In genomic region chr19:55625004-55625326, GRCh38 we compare ENCODE assay signal across 1 cellular context.
TF ChIP-seq lines count a peak whose summit lies in the region.

No MANE protein-coding gene starts in this region.

TF ChIP-seq in WTC11, 78 proteins besides CTCF, POLR2A, EP300 and RAD21 (continued from another document):
- TF ChIP-seq, protein P1, sequence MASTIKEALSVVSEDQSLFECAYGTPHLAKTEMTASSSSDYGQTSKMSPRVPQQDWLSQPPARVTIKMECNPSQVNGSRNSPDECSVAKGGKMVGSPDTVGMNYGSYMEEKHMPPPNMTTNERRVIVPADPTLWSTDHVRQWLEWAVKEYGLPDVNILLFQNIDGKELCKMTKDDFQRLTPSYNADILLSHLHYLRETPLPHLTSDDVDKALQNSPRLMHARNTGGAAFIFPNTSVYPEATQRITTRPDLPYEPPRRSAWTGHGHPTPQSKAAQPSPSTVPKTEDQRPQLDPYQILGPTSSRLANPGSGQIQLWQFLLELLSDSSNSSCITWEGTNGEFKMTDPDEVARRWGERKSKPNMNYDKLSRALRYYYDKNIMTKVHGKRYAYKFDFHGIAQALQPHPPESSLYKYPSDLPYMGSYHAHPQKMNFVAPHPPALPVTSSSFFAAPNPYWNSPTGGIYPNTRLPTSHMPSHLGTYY (CRISPR knock-in tag; IDR thresholded peaks at IDR 0.05), result no peak
- TF ChIP-seq, protein P2, sequence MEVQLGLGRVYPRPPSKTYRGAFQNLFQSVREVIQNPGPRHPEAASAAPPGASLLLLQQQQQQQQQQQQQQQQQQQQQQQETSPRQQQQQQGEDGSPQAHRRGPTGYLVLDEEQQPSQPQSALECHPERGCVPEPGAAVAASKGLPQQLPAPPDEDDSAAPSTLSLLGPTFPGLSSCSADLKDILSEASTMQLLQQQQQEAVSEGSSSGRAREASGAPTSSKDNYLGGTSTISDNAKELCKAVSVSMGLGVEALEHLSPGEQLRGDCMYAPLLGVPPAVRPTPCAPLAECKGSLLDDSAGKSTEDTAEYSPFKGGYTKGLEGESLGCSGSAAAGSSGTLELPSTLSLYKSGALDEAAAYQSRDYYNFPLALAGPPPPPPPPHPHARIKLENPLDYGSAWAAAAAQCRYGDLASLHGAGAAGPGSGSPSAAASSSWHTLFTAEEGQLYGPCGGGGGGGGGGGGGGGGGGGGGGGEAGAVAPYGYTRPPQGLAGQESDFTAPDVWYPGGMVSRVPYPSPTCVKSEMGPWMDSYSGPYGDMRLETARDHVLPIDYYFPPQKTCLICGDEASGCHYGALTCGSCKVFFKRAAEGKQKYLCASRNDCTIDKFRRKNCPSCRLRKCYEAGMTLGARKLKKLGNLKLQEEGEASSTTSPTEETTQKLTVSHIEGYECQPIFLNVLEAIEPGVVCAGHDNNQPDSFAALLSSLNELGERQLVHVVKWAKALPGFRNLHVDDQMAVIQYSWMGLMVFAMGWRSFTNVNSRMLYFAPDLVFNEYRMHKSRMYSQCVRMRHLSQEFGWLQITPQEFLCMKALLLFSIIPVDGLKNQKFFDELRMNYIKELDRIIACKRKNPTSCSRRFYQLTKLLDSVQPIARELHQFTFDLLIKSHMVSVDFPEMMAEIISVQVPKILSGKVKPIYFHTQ (CRISPR knock-in tag; IDR thresholded peaks at IDR 0.05), result no peak
